In the genomic region with DNA sequence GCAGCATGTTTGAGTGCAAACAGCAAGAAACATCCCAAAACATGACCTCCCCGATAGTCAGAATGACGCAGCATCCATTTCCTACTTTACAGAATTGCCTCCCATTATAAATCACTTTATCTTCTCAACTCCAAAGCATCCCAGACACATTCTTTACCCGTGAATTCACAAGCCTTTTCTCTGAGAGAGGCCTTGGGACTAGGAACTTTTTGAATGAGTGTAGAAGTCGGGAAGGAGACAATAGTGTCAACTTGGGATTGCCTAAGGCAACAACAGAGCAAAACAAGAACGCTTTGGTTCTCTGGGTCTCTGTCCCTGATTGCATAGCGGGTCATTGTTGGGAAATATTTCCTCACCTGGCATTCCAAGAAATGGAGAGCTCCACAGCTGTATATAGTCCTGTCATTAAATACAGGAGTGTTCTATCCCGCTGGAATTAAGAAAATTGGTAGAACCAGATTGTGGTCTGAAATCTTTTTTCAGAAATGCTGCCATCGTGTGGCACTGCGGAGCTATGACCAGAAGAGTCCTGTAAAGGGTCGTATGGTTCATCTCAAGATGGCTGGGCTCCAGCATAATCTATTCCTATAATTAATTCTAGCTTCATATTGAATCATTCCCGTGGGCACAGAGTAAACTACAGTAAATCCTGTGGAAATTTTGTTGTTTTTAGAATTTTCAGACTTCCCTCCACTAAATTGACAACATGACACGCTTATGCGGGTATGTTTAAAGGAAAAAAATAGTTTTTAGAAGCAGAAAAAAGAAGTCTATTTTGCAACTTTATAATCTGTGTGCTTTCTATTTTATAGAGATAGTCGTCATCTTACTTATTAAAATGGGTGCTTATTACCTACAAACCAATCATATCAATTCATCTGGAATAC, we compare ENCODE assay signal across 8 cellular contexts. TPM values are rescaled to one million over a fixed set of nuclear protein-coding genes. Genes with fewer than 3 reads are reported as not detected.
DNase-seq lines count a peak whose midpoint lies in the region; ATAC-seq and TF ChIP-seq lines count a peak whose summit lies in the region.

No MANE protein-coding gene starts in this region.

- ATAC-seq in GM19467 (IDR thresholded peaks at IDR 0.05; ENCODE audit: unreplicated experiment) (peak; percentile 71), heart left ventricle (peak in 3 of 4 donors; percentile 53 to 81 (median 76)), HG03097 (IDR thresholded peaks at IDR 0.05; ENCODE audit: low FRiP score, unreplicated experiment) (no peak)
- peak; percentile 67 for ATAC-seq in activated naive CD8-positive, alpha-beta T cell treated with anti-CD3 and anti-CD28 coated beads, Interleukin-2, amount 10 ng/mL, durations not matched to agents 7 days and 5 days (ENCODE audit: low read depth)

- intact Hi-C loops in heart left ventricle (cut with DNase I) = loop anchor here (1.0 to 10.0 kb wide), 8 partner anchors 120 to 431 kb away; no protein-coding TSS in a partner anchor

- DNase-seq in DMS153 (lab: John Stamatoyannopoulos, UW) (peak; percentile 2), HK-2 (ENCODE audit: unreplicated experiment) (peak; percentile 51), NT2/D1 (ENCODE audit: low read depth, low spot score) (peak; percentile 65), heart left ventricle (peak; percentile 43 to 70 (median 52)), trophoblast cell (peak; percentile 81 to 89)
- no peak for DNase-seq in activated naive CD8-positive, alpha-beta T cell treated with anti-CD3 and anti-CD28 coated beads, Interleukin-2, amount 10 ng/mL, durations not matched to agents 7 days and 5 days

- no peak overlapping the region for H3K14ac ChIP-seq in trophoblast cell (ENCODE audit: low read length)

- peaks cover 13% of the 10 kb centered on the region for H3K36me3 ChIP-seq in NT2/D1 (ENCODE audit: insufficient read depth, insufficient read length, low read length)
- H3K36me3 ChIP-seq in heart left ventricle = no peaks in the 10 kb centered on the region
- no peaks in the 10 kb centered on the region for H3K36me3 ChIP-seq in trophoblast cell (ENCODE audit: control insufficient read depth in 1 of 2, insufficient read depth in 2 of 2, low read length in 2 of 2)

- H3K4me1 ChIP-seq in NT2/D1 (ENCODE audit: insufficient read depth, insufficient read length) (no peaks in the 10 kb centered on the region), heart left ventricle (peaks cover 0 to 19% (median 0%) of the 10 kb centered on the region in 12 donors), trophoblast cell (ENCODE audit: control insufficient read depth in 1 of 2, insufficient read depth in 2 of 2, low read length in 2 of 2) (no peaks in the 10 kb centered on the region)

- H4K8ac ChIP-seq in trophoblast cell (ENCODE audit: low read depth, low read length) = no peak overlapping the region

- no peak overlapping the region for H4K12ac ChIP-seq in trophoblast cell (ENCODE audit: low read depth, low read length)

- no peak overlapping the region for H3K4ac ChIP-seq in trophoblast cell (ENCODE audit: low read depth, low read length)

- H3K9ac ChIP-seq in NT2/D1 (ENCODE audit: insufficient read length, low read depth) = no peak overlapping the region
- no peak overlapping the region for H3K9ac ChIP-seq in trophoblast cell (ENCODE audit: low read length)

- POLR2A ChIA-PET in activated naive CD8-positive, alpha-beta T cell treated with anti-CD3 and anti-CD28 coated beads, Interleukin-2, amount 10 ng/mL, durations not matched to agents 7 days and 5 days (lab: Charles Lee) = no interaction called here

- H3K27ac ChIP-seq in heart left ventricle (no peak overlapping the region), trophoblast cell (ENCODE audit: low read depth, low read length) (peak overlapping the region; percentile 20)

- H3K79me1 ChIP-seq in trophoblast cell (ENCODE audit: low read length) = peaks cover 3% of the 10 kb centered on the region

- no peak overlapping the region for H2BK12ac ChIP-seq in trophoblast cell (ENCODE audit: low read length)

- peak; percentile 71 to 90 (median 82) for TF ChIP-seq CTCF in heart left ventricle (IDR thresholded peaks at IDR 0.05)

- no peak overlapping the region for H3K4me3 Mint-ChIP-seq in activated naive CD8-positive, alpha-beta T cell treated with anti-CD3 and anti-CD28 coated beads, Interleukin-2, amount 10 ng/mL, durations not matched to agents 7 days and 5 days

- H3K23ac ChIP-seq in trophoblast cell (ENCODE audit: low read length) = no peak overlapping the region

- 32 to 36% (median 35%) methylated on average over 14 of the region's 14 CpGs for WGBS in heart left ventricle, 4 donors
- WGBS in trophoblast cell (ENCODE audit: extremely low coverage, insufficient coverage, insufficient read length) = no CpG with 5 or more reads among the region's 14 CpGs

- no peak overlapping the region for H3K18ac ChIP-seq in trophoblast cell (ENCODE audit: low read length)

- peaks cover 6% of the 10 kb centered on the region for H3K4me1 Mint-ChIP-seq in activated naive CD8-positive, alpha-beta T cell treated with anti-CD3 and anti-CD28 coated beads, Interleukin-2, amount 10 ng/mL, durations not matched to agents 7 days and 5 days

- H3K9me3 ChIP-seq in NT2/D1 (ENCODE audit: insufficient read depth, low read length) (no peaks in the 10 kb centered on the region), heart left ventricle (no peaks in the 10 kb centered on the region), trophoblast cell (ENCODE audit: insufficient read depth, low read depth, low read length) (no peaks in the 10 kb centered on the region)

- H3K27me3 ChIP-seq in NT2/D1 (ENCODE audit: insufficient read depth, insufficient read length) (no peaks in the 10 kb centered on the region), heart left ventricle (peaks cover 0 to 21% (median 0%) of the 10 kb centered on the region in 9 donors), trophoblast cell (ENCODE audit: insufficient read depth, low read length) (no peaks in the 10 kb centered on the region)

- H2BK120ac ChIP-seq in trophoblast cell (ENCODE audit: insufficient read depth, low read length, poor library complexity) = no peak overlapping the region

- no peaks in the 10 kb centered on the region for H3K79me2 ChIP-seq in trophoblast cell (ENCODE audit: control insufficient read depth, insufficient read depth, low read length, poor library complexity)

- H3K4me2 ChIP-seq in trophoblast cell (ENCODE audit: low read length) = peak overlapping the region; percentile 46

- no peak overlapping the region for H2BK5ac ChIP-seq in trophoblast cell (ENCODE audit: low read depth, low read length, poor library complexity)

- H2AK5ac ChIP-seq in trophoblast cell (ENCODE audit: low read length) = no peak overlapping the region

- H3K4me3 ChIP-seq in NT2/D1 (ENCODE audit: insufficient read length, low read depth) = no peak overlapping the region
- peak overlapping the region in 2 of 12 donors; percentile 11 to 13 for H3K4me3 ChIP-seq in heart left ventricle
- no peak overlapping the region for H3K4me3 ChIP-seq in trophoblast cell (ENCODE audit: low read depth, low read length)

- no peak overlapping the region for H4K91ac ChIP-seq in trophoblast cell (ENCODE audit: low read depth, low read length)

- no peaks in the 10 kb centered on the region for H3K36me3 Mint-ChIP-seq in activated naive CD8-positive, alpha-beta T cell treated with anti-CD3 and anti-CD28 coated beads, Interleukin-2, amount 10 ng/mL, durations not matched to agents 7 days and 5 days

- no peak overlapping the region for H2AFZ ChIP-seq in trophoblast cell (ENCODE audit: insufficient read depth, low read length, poor library complexity)

- no peak for TF ChIP-seq POLR2A in heart left ventricle (IDR thresholded peaks at IDR 0.05)

- H3K27ac Mint-ChIP-seq in activated naive CD8-positive, alpha-beta T cell treated with anti-CD3 and anti-CD28 coated beads, Interleukin-2, amount 10 ng/mL, durations not matched to agents 7 days and 5 days = no peak overlapping the region

- no peaks in the 10 kb centered on the region for H3K9me3 Mint-ChIP-seq in activated naive CD8-positive, alpha-beta T cell treated with anti-CD3 and anti-CD28 coated beads, Interleukin-2, amount 10 ng/mL, durations not matched to agents 7 days and 5 days

- H3K27me3 Mint-ChIP-seq in activated naive CD8-positive, alpha-beta T cell treated with anti-CD3 and anti-CD28 coated beads, Interleukin-2, amount 10 ng/mL, durations not matched to agents 7 days and 5 days = peaks cover 63% of the 10 kb centered on the region

RNA-seq across cellular contexts. Expression of gene SPP1, which starts 2.0 kb away (rescaled TPM):
- 10 to 100 TPM; 19.4 to 24.0 TPM for total RNA-seq in activated naive CD8-positive, alpha-beta T cell treated with anti-CD3 and anti-CD28 coated beads, Interleukin-2, amount 10 ng/mL, durations not matched to agents 7 days and 5 days
- 1,000 to 10,000 TPM in 1 of 9 donors, 10 to 100 TPM in 4, 1 to 10 TPM in 4; 6.4 to 1,074 (median 11.4) TPM for total RNA-seq in heart left ventricle
- 10 to 100 TPM in 1 of 2 donors, 1 to 10 TPM in 1; 1.6 to 42.9 TPM for polyA plus RNA-seq in heart left ventricle
- 64.3 and 67.0 TPM in 2 replicates for polyA plus RNA-seq in trophoblast cell (2013)

RNA-seq across cellular contexts. Expression of gene PKD2, which starts 33.9 kb away (rescaled TPM):
- total RNA-seq in activated naive CD8-positive, alpha-beta T cell treated with anti-CD3 and anti-CD28 coated beads, Interleukin-2, amount 10 ng/mL, durations not matched to agents 7 days and 5 days = 10 to 100 TPM in 1 of 2 experiments, 1 to 10 TPM in 1; 9.5 to 10.9 TPM
- 10 to 100 TPM; 11.5 to 26.7 (median 17.2) TPM for total RNA-seq in heart left ventricle
- polyA plus RNA-seq in heart left ventricle = 10 to 100 TPM in 1 of 2 donors, 1 to 10 TPM in 1; 6.6 to 12.2 TPM
- polyA plus RNA-seq in trophoblast cell (2013) = 14.2 and 16.6 TPM in 2 replicates
